In genomic region chr1:23100074-23100748, GRCh38 we compare ENCODE assay signal across 8 cellular contexts.
DNase-seq lines count a peak whose midpoint lies in the region; ATAC-seq and TF ChIP-seq lines count a peak whose summit lies in the region.

No MANE protein-coding gene starts in this region.

- peaks cover 16 to 54% (median 43%) of the 10 kb centered on the region in 4 donors for H3K4me1 Mint-ChIP-seq in CD4-positive, CD25-positive, alpha-beta regulatory T cell
- peaks cover 41% of the 10 kb centered on the region for H3K4me1 Mint-ChIP-seq in activated CD4-positive, alpha-beta T cell treated with anti-CD3 and anti-CD28 coated beads, Interleukin-2, amount 10 ng/mL, durations not matched to agents 24 days and 14 days

- H3K36me3 Mint-ChIP-seq in CD4-positive, CD25-positive, alpha-beta regulatory T cell: peaks cover 11% of the 10 kb centered on the region
- peaks cover 11% of the 10 kb centered on the region for H3K36me3 Mint-ChIP-seq in activated CD4-positive, alpha-beta T cell treated with anti-CD3 and anti-CD28 coated beads, Interleukin-2, amount 10 ng/mL, durations not matched to agents 24 days and 14 days (ENCODE audit: low read depth)

- H3K27ac Mint-ChIP-seq in CD4-positive, CD25-positive, alpha-beta regulatory T cell: peak overlapping the region; percentile 53 to 95 (median 80)
- H3K27ac Mint-ChIP-seq in activated CD4-positive, alpha-beta T cell treated with anti-CD3 and anti-CD28 coated beads, Interleukin-2, amount 10 ng/mL, durations not matched to agents 24 days and 14 days: peak overlapping the region; percentile 77

- H3K4me1 ChIP-seq in CD4-positive, CD25-positive, alpha-beta regulatory T cell (ENCODE audit: control insufficient read depth, insufficient read depth, low read length, poor library complexity, severe bottlenecking): peaks cover 25% of the 10 kb centered on the region
- H3K4me1 ChIP-seq in KMS-11 (ENCODE audit: low read depth, poor library complexity, severe bottlenecking) (peaks cover 41% of the 10 kb centered on the region), fibroblast of lung (ENCODE audit: control insufficient read depth, extremely low read depth, insufficient read depth, low read length) (peaks cover 41% of the 10 kb centered on the region)

- no peaks in the 10 kb centered on the region for H3K36me3 ChIP-seq in CD4-positive, CD25-positive, alpha-beta regulatory T cell (ENCODE audit: control insufficient read depth, insufficient read depth, low read length)
- no peaks in the 10 kb centered on the region for H3K36me3 ChIP-seq in KMS-11 (ENCODE audit: insufficient read depth)
- H3K36me3 ChIP-seq in fibroblast of lung (ENCODE audit: control insufficient read depth, insufficient read depth, low read length): no peaks in the 10 kb centered on the region

- no peaks in the 10 kb centered on the region for H3K9me3 ChIP-seq in CD4-positive, CD25-positive, alpha-beta regulatory T cell (ENCODE audit: control insufficient read depth in 2 of 2, low read length in 2 of 2)
- no peaks in the 10 kb centered on the region for H3K9me3 ChIP-seq in fibroblast of lung (ENCODE audit: control insufficient read depth, insufficient read depth, low read depth, low read length)

- H3K4me2 ChIP-seq in KMS-11 (peak overlapping the region; percentile 37), fibroblast of lung (ENCODE audit: extremely low read depth, insufficient read depth, low read length) (peak overlapping the region; percentile 64)

- H4K20me1 ChIP-seq in KMS-11 (ENCODE audit: insufficient read depth) (no peaks in the 10 kb centered on the region), fibroblast of lung (ENCODE audit: control insufficient read depth, extremely low read depth, insufficient read depth, low read length) (no peaks in the 10 kb centered on the region)

- H3K4me3 ChIP-seq in CD4-positive, CD25-positive, alpha-beta regulatory T cell (ENCODE audit: low read depth, low read length): no peak overlapping the region
- no peak overlapping the region for H3K4me3 ChIP-seq in KMS-11 (IDR thresholded peaks at IDR 0.05; ENCODE audit: insufficient read depth, low read depth, low read length)
- H3K4me3 ChIP-seq in fibroblast of lung (replicated peaks in 1 of 4; ENCODE audit: control extremely low read depth in 1 of 4, insufficient read depth in 1 of 4, low read depth in 3 of 4, low read length in 4 of 4): no peak overlapping the region

- H3K27me3 Mint-ChIP-seq in CD4-positive, CD25-positive, alpha-beta regulatory T cell: no peaks in the 10 kb centered on the region
- no peaks in the 10 kb centered on the region for H3K27me3 Mint-ChIP-seq in activated CD4-positive, alpha-beta T cell treated with anti-CD3 and anti-CD28 coated beads, Interleukin-2, amount 10 ng/mL, durations not matched to agents 24 days and 14 days

- TF ChIP-seq CTCF in KMS-11 (conservative IDR thresholded peaks at IDR 0.05; ENCODE audit: low read depth, low read length) (no peak), fibroblast of lung (conservative IDR thresholded peaks at IDR 0.05 in 1 of 2, IDR thresholded peaks at IDR 0.05 in 1 of 2; ENCODE audit: low read depth in 1 of 2, low read length in 2 of 2) (peak in 1 of 2 donors; percentile 11)

- no peak overlapping the region for H3K27ac ChIP-seq in CD4-positive, CD25-positive, alpha-beta regulatory T cell (ENCODE audit: insufficient read depth, low read length, poor library complexity, severe bottlenecking)
- H3K27ac ChIP-seq in KMS-11: peak overlapping the region; percentile 55
- peak overlapping the region; percentile 59 for H3K27ac ChIP-seq in fibroblast of lung (ENCODE audit: insufficient read depth, low read length)

- H3K9me3 Mint-ChIP-seq in CD4-positive, CD25-positive, alpha-beta regulatory T cell: no peaks in the 10 kb centered on the region
- peaks cover 5% of the 10 kb centered on the region for H3K9me3 Mint-ChIP-seq in activated CD4-positive, alpha-beta T cell treated with anti-CD3 and anti-CD28 coated beads, Interleukin-2, amount 10 ng/mL, durations not matched to agents 24 days and 14 days

- no peaks in the 10 kb centered on the region for H3K27me3 ChIP-seq in CD4-positive, CD25-positive, alpha-beta regulatory T cell (ENCODE audit: control insufficient read depth, insufficient read depth, low read length)
- H3K27me3 ChIP-seq in KMS-11 (ENCODE audit: insufficient read depth, low read depth) (no peaks in the 10 kb centered on the region), fibroblast of lung (ENCODE audit: control insufficient read depth, insufficient read depth, low read length) (no peaks in the 10 kb centered on the region)

- ATAC-seq in CD4-positive, CD25-positive, alpha-beta regulatory T cell (ENCODE audit: low read depth in 2 of 2): peak; percentile 22 to 25
- ATAC-seq in GM19467 (IDR thresholded peaks at IDR 0.05; ENCODE audit: unreplicated experiment): no peak
- ATAC-seq in HG02973 (IDR thresholded peaks at IDR 0.05; ENCODE audit: unreplicated experiment): no peak
- ATAC-seq in GM21737 (IDR thresholded peaks at IDR 0.05; ENCODE audit: unreplicated experiment): no peak

- no peak overlapping the region for H2AFZ ChIP-seq in KMS-11 (ENCODE audit: low read depth)
- no peak overlapping the region for H2AFZ ChIP-seq in fibroblast of lung (ENCODE audit: low read length)

- intact Hi-C loops in activated CD4-positive, alpha-beta T cell treated with anti-CD3 and anti-CD28 coated beads, Interleukin-2, amount 10 ng/mL, durations not matched to agents 24 days and 14 days (cut with micrococcal nuclease): loop anchor here (1.0 kb wide), 1 partner anchor 10 kb away; no protein-coding TSS in a partner anchor

- peak in 1 of 3 donors; percentile 60 for DNase-seq in CD4-positive, CD25-positive, alpha-beta regulatory T cell
- DNase-seq in activated CD4-positive, alpha-beta T cell treated with anti-CD3 and anti-CD28 coated beads, Interleukin-2, amount 10 ng/mL, durations not matched to agents 24 days and 14 days: peak; percentile 83
- peak; percentile 89 to 97 for DNase-seq in fibroblast of lung (ENCODE audit: low read depth in 2 of 2)
- peak; percentile 35 for DNase-seq in pulmonary artery endothelial cell (ENCODE audit: low read depth, low spot score)

- H3K9ac ChIP-seq in KMS-11 (no peak overlapping the region), fibroblast of lung (ENCODE audit: insufficient read depth, low read length) (peak overlapping the region; percentile 33)

- no peak overlapping the region for H3K4me3 Mint-ChIP-seq in CD4-positive, CD25-positive, alpha-beta regulatory T cell
- H3K4me3 Mint-ChIP-seq in activated CD4-positive, alpha-beta T cell treated with anti-CD3 and anti-CD28 coated beads, Interleukin-2, amount 10 ng/mL, durations not matched to agents 24 days and 14 days: peak overlapping the region; percentile 41

- no peaks in the 10 kb centered on the region for H3K79me2 ChIP-seq in KMS-11 (ENCODE audit: insufficient read depth, low read depth)
- H3K79me2 ChIP-seq in fibroblast of lung (ENCODE audit: control insufficient read depth, insufficient read depth, low read length): peaks cover 2% of the 10 kb centered on the region

Comparison
In these comparisons a context has a peak if more than half of its experiments do, and no peak if none do; other contexts are left out.
1. ATAC-seq: peak in CD4-positive, CD25-positive, alpha-beta regulatory T cell (2 of 2); none in GM19467 (single experiment), HG02973 (single experiment) and GM21737 (single experiment).